In genomic region chr20:37697314-37697713, GRCh38 we compare ENCODE assay signal across 14 cellular contexts. TPM values are rescaled to one million over a fixed set of nuclear protein-coding genes. Genes with fewer than 3 reads are reported as not detected.
A peak's percentile ranks its signal among the peaks of the same experiment; 100 is the strongest.
DNase-seq lines count a peak whose midpoint lies in the region; ATAC-seq and TF ChIP-seq lines count a peak whose summit lies in the region.
"Had no signal": no experiment of that assay in that cellular context is flagged by ENCODE, and none has a peak within 500 bp of the region (broad histone marks: within the 10 kb centered on the region; RNA-seq: fewer than 3 reads in every experiment).

No MANE protein-coding gene starts in this region.

- TF ChIP-seq RAD21 in SK-N-SH (IDR thresholded peaks at IDR 0.05; ENCODE audit: low read length): no peak

- no peak for TF ChIP-seq EP300 in SK-N-SH (IDR thresholded peaks at IDR 0.05; ENCODE audit: borderline replicate concordance in 1 of 2, low read depth in 1 of 2, low read length in 1 of 2)

- H4K20me1 ChIP-seq in DND-41 (ENCODE audit: insufficient read depth, low read length) (peaks cover 29% of the 10 kb centered on the region), SK-N-SH (ENCODE audit: insufficient read depth) (no peaks in the 10 kb centered on the region; the same call in 1 of the 2 replicates)

- WGBS in SK-N-SH (ENCODE audit: low lambda C conversion rate): 86% methylated on average over 4 of the region's 4 CpGs

- POLR2A ChIA-PET in SK-N-SH (lab: Yijun Ruan, JAX): no interaction called here

- peaks cover 10% of the 10 kb centered on the region for H3K36me3 ChIP-seq in DND-41 (ENCODE audit: insufficient read depth, low read length)
- no peaks in the 10 kb centered on the region for H3K36me3 ChIP-seq in BE2C
- peaks cover 0 to 3% of the 10 kb centered on the region in 2 experiments for H3K36me3 ChIP-seq in SK-N-SH (replicated peaks in 1 of 2; ENCODE audit: control insufficient read depth in 1 of 2, insufficient read depth in 2 of 2, low read length in 1 of 2)
- H3K36me3 ChIP-seq: gastroesophageal sphincter, pancreas had no signal

- no peak for DNase-seq in DND-41
- peak; percentile 48 for DNase-seq in SKM-1 treated with dmso at 0.1 percent for 144 hours (lab: John Stamatoyannopoulos, UW; ENCODE audit: unreplicated experiment)
- no peak for DNase-seq in DMS79 (lab: John Stamatoyannopoulos, UW)
- no peak for DNase-seq in BE2C
- DNase-seq in HK-2 (ENCODE audit: unreplicated experiment): no peak
- no peak for DNase-seq in SK-N-SH
- DNase-seq: activated CD4-positive, alpha-beta memory T cell treated with anti-CD3 and anti-CD28 coated beads for 36 hours; GDM1; pancreas had no signal

- CTCF ChIA-PET in SK-N-SH (lab: Yijun Ruan, JAX): interaction anchor here (1.1 kb wide), 1 partner anchor 10 kb away, joined by 3 read pairs; no protein-coding TSS in a partner anchor

- H3K9me3 ChIP-seq in DND-41 (ENCODE audit: insufficient read depth, low read length, severe bottlenecking): no peaks in the 10 kb centered on the region
- H3K9me3 ChIP-seq in BE2C: no peaks in the 10 kb centered on the region
- no peaks in the 10 kb centered on the region for H3K9me3 ChIP-seq in SK-N-SH
- H3K9me3 ChIP-seq: gastroesophageal sphincter, pancreas had no signal

- H3K4me3 ChIP-seq in DND-41 (ENCODE audit: low read depth in 1 of 2, low read length in 2 of 2) (no peak overlapping the region), BE2C (ENCODE audit: low read depth, low read length) (no peak overlapping the region), SK-N-SH (ENCODE audit: low read depth in 2 of 2, low read length in 1 of 2) (no peak overlapping the region)
- H3K4me3 ChIP-seq: coronary artery, gastroesophageal sphincter, GM23338, pancreas had no signal

- H3K27me3 ChIP-seq in DND-41 (ENCODE audit: insufficient read depth, low read length, poor library complexity): no peaks in the 10 kb centered on the region
- H3K27me3 ChIP-seq in BE2C: no peaks in the 10 kb centered on the region
- no peaks in the 10 kb centered on the region for H3K27me3 ChIP-seq in SK-N-SH (ENCODE audit: insufficient read depth)
- H3K27me3 ChIP-seq: gastroesophageal sphincter, pancreas had no signal

- no peak overlapping the region for H3K9ac ChIP-seq in DND-41 (ENCODE audit: low read depth, low read length)
- H3K9ac ChIP-seq in SK-N-SH: no peak overlapping the region

- H3K27ac ChIP-seq in DND-41 (ENCODE audit: low read length) (no peak overlapping the region), SK-N-SH (ENCODE audit: low read depth in 2 of 2, low read length in 1 of 2) (no peak overlapping the region)
- H3K27ac ChIP-seq: coronary artery, gastroesophageal sphincter, pancreas had no signal

- H3K4me1 ChIP-seq in DND-41 (ENCODE audit: insufficient read depth, low read length) (peaks cover 24% of the 10 kb centered on the region), BE2C (no peaks in the 10 kb centered on the region; the same call in 1 of the 2 replicates), SK-N-SH (ENCODE audit: control insufficient read depth in 1 of 2, insufficient read depth in 2 of 2, low read depth in 1 of 2, low read length in 1 of 2) (peaks cover 0 to 14% of the 10 kb centered on the region in 2 experiments; a peak in 2 of 4 replicates)

- no peaks in the 10 kb centered on the region for H3K9me2 ChIP-seq in SK-N-SH

- H3F3A ChIP-seq in SK-N-SH (replicated peaks; ENCODE audit: insufficient read depth): no peaks in the 10 kb centered on the region

- no peak for ATAC-seq in DND-41 (ENCODE audit: insufficient read depth, low read depth)
- peak; percentile 60 for ATAC-seq in GM19395 (IDR thresholded peaks at IDR 0.05; ENCODE audit: unreplicated experiment)
- ATAC-seq in HG03135 (IDR thresholded peaks at IDR 0.05; ENCODE audit: unreplicated experiment): peak; percentile 55
- ATAC-seq: gastroesophageal sphincter, GM23338, pancreas had no signal

- peak overlapping the region; percentile 18; the same call in 1 of the 2 replicates for H3K4me2 ChIP-seq in DND-41 (ENCODE audit: insufficient read depth, low read length)
- no peak overlapping the region for H3K4me2 ChIP-seq in SK-N-SH
- H3K4me2 ChIP-seq: GM23338 had no signal

- H2AFZ ChIP-seq in DND-41 (ENCODE audit: low read depth, low read length): no peak overlapping the region
- no peak overlapping the region for H2AFZ ChIP-seq in SK-N-SH (ENCODE audit: low read depth)
- H2AFZ ChIP-seq: GM23338 had no signal

- TF ChIP-seq CTCF in DND-41 (IDR thresholded peaks at IDR 0.05; ENCODE audit: borderline replicate concordance, extremely low read depth, low read length, poor library complexity, severe bottlenecking) (no peak), BE2C (IDR thresholded peaks at IDR 0.05; ENCODE audit: low read depth, low read length) (no peak), SK-N-SH (IDR thresholded peaks at IDR 0.05) (no peak)

- H3K79me2 ChIP-seq in DND-41 (ENCODE audit: insufficient read depth, low read length) (peaks cover 81% of the 10 kb centered on the region), SK-N-SH (ENCODE audit: insufficient read depth) (peaks cover 56% of the 10 kb centered on the region)

TF ChIP-seq in SK-N-SH, 30 proteins besides CTCF, POLR2A, EP300 and RAD21 (continues in another document):
- TF ChIP-seq MAX (IDR thresholded peaks at IDR 0.05; ENCODE audit: low read depth) (no peak), GATA2 (CRISPR knock-in tag; IDR thresholded peaks at IDR 0.05) (no peak), MXI1 (IDR thresholded peaks at IDR 0.05; ENCODE audit: low read depth, low read length) (no peak), JUND (IDR thresholded peaks at IDR 0.05) (no peak), FOXJ3 (CRISPR knock-in tag; IDR thresholded peaks at IDR 0.05) (no peak), USF1 (IDR thresholded peaks at IDR 0.05; ENCODE audit: borderline replicate concordance, low read depth) (no peak), SMC3 (IDR thresholded peaks at IDR 0.05; ENCODE audit: low read depth, low read length) (no peak), EZH2phosphoT487 (IDR thresholded peaks at IDR 0.05; ENCODE audit: borderline replicate concordance, low read depth) (no peak), ZBTB33 (IDR thresholded peaks at IDR 0.05; ENCODE audit: borderline replicate concordance, low read depth) (no peak), REST (IDR thresholded peaks at IDR 0.05; ENCODE audit: low read depth, low read length) (no peak), RCOR1 (IDR thresholded peaks at IDR 0.05; ENCODE audit: low read length) (no peak), RXRA (IDR thresholded peaks at IDR 0.05; ENCODE audit: borderline replicate concordance, low read depth) (no peak), CHD2 (IDR thresholded peaks at IDR 0.05; ENCODE audit: low read length, partially characterized antibody) (no peak), MEF2A (IDR thresholded peaks at IDR 0.05; ENCODE audit: borderline replicate concordance, low read depth) (no peak), NRF1 (IDR thresholded peaks at IDR 0.05; ENCODE audit: low read depth, low read length) (no peak)

RNA-seq across cellular contexts. Expression of gene CTNNBL1, which starts 3.5 kb away (rescaled TPM):
- 109 TPM for polyA plus RNA-seq in BE2C (2012; ENCODE audit: insufficient read depth, insufficient read length, low read depth)
- polyA plus RNA-seq in SK-N-SH (2012; rRNA removed): 29.5 and 34.4 TPM in 2 replicates
- 32.3 and 35.1 TPM in 2 replicates for polyA plus RNA-seq in SK-N-SH (2012; cell fraction: cytosol; rRNA removed)
- 24.0 and 27.6 TPM in 2 replicates for polyA plus RNA-seq in SK-N-SH (2012; cell fraction: nucleus; rRNA removed)
